In genomic region chr13:44818428-44818827, GRCh38 we compare ENCODE assay signal across 1 cellular context.
TF ChIP-seq lines count a peak whose summit lies in the region.

No MANE protein-coding gene starts in this region.

TF ChIP-seq in WTC11, 78 proteins besides CTCF, POLR2A, EP300 and RAD21 (continued from another document):
- no peak for TF ChIP-seq ARID4B (CRISPR knock-in tag; IDR thresholded peaks at IDR 0.05; ENCODE audit: borderline replicate concordance)
- TF ChIP-seq MXD4 (CRISPR knock-in tag; IDR thresholded peaks at IDR 0.05; ENCODE audit: borderline replicate concordance): no peak
